Comparison of ENCODE assay signal across 9 cellular contexts in the genomic region with DNA sequence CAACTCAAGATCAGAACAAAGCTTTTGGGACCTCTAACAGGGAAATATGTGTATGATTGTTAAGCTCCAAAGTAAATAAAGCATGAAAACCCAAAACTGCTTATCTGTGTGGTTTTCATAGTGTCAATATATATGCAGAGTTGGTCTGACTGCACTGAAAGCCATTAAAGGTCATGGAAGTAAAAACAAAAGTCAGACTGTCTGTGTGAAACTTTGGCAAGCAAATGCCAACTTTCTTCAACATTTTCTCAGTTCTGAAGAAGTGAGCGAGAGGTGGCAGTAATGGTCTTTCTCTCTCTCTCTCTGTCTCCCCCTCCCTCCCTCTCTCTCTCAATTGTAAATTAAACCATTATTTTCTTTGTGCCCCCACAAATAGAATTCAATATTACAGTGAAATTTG.
DNase-seq lines count a peak whose midpoint lies in the region; ATAC-seq and TF ChIP-seq lines count a peak whose summit lies in the region.
"Had no signal": no experiment of that assay in that cellular context is flagged by ENCODE, and none has a peak within 500 bp of the region (broad histone marks: within the 10 kb centered on the region; RNA-seq: fewer than 3 reads in every experiment).

No MANE protein-coding gene starts in this region.

- H3K36me3 ChIP-seq in endodermal cell (ENCODE audit: control insufficient read depth, insufficient read depth, low read length): no peaks in the 10 kb centered on the region
- no peaks in the 10 kb centered on the region for H3K36me3 ChIP-seq in effector memory CD4-positive, alpha-beta T cell (ENCODE audit: control insufficient read depth, insufficient read depth, low read length)
- H3K36me3 ChIP-seq: neutrophil had no signal

- WGBS in endodermal cell (ENCODE audit: insufficient coverage in 1 of 2, insufficient read length in 1 of 2), 2 experiments: 40% methylated on average over 1 of the region's 1 CpG

- H3K4me1 ChIP-seq in endodermal cell (ENCODE audit: control insufficient read depth, insufficient read depth, low read length): peaks cover 4% of the 10 kb centered on the region
- H3K4me1 ChIP-seq in effector memory CD4-positive, alpha-beta T cell (ENCODE audit: control insufficient read depth, insufficient read depth, low read length, poor library complexity, severe bottlenecking): peaks cover 10% of the 10 kb centered on the region

- H3K27ac ChIP-seq in endodermal cell (ENCODE audit: low read depth, low read length): no peak overlapping the region
- no peak overlapping the region for H3K27ac ChIP-seq in effector memory CD4-positive, alpha-beta T cell (ENCODE audit: insufficient read depth, low read length, poor library complexity, severe bottlenecking)
- H3K27ac ChIP-seq: neutrophil had no signal

- no peaks in the 10 kb centered on the region for H3K9me3 ChIP-seq in endodermal cell (ENCODE audit: control insufficient read depth, low read length)
- H3K9me3 ChIP-seq in effector memory CD4-positive, alpha-beta T cell (ENCODE audit: control insufficient read depth, low read length): no peaks in the 10 kb centered on the region
- H3K9me3 ChIP-seq: neutrophil had no signal

- TF ChIP-seq CTCF in GM12874 (IDR thresholded peaks at IDR 0.05; ENCODE audit: insufficient read depth, low read depth, low read length): peak; percentile 23; the same call in 1 of the 2 replicates
- TF ChIP-seq CTCF in LNCaP clone FGC (IDR thresholded peaks at IDR 0.05; ENCODE audit: control insufficient read depth, extremely low read depth, insufficient read depth): peak; percentile 40
- peak; percentile 63 for TF ChIP-seq CTCF in endodermal cell (conservative IDR thresholded peaks at IDR 0.05)

- peak; percentile 71 for ATAC-seq in GM21619 (IDR thresholded peaks at IDR 0.05; ENCODE audit: unreplicated experiment)
- peak; percentile 84 for ATAC-seq in stimulated activated naive CD8-positive, alpha-beta T cell treated with anti-CD3 and anti-CD28 coated beads, Interleukin-15, Interleukin-2, amounts not matched to agents 100 U/mL and 50 U/mL, for 24 hours

- H3K9ac ChIP-seq in endodermal cell (ENCODE audit: extremely low read depth, low read length, poor library complexity, severe bottlenecking): no peak overlapping the region

- DNase-seq in LNCaP clone FGC (ENCODE audit: low read depth): no peak
- DNase-seq in endodermal cell: no peak
- DNase-seq in stimulated activated naive CD8-positive, alpha-beta T cell treated with anti-CD3 and anti-CD28 coated beads, Interleukin-15, Interleukin-2, amounts not matched to agents 100 U/mL and 50 U/mL, for 24 hours: no peak
- no peak for DNase-seq in effector memory CD4-positive, alpha-beta T cell
- no peak for DNase-seq in AML-193 (lab: John Stamatoyannopoulos, UW)
- no peak for DNase-seq in SKM-1 treated with dmso at 0.1 percent for 144 hours (lab: John Stamatoyannopoulos, UW; ENCODE audit: unreplicated experiment)

- no peaks in the 10 kb centered on the region for H3K27me3 ChIP-seq in endodermal cell (ENCODE audit: control insufficient read depth, insufficient read depth, low read length, poor library complexity, severe bottlenecking)
- H3K27me3 ChIP-seq in effector memory CD4-positive, alpha-beta T cell (replicated peaks; ENCODE audit: control insufficient read depth, insufficient read depth, low read length, poor library complexity, severe bottlenecking): no peaks in the 10 kb centered on the region
- H3K27me3 ChIP-seq: neutrophil had no signal

- no peaks in the 10 kb centered on the region for H3K36me3 Mint-ChIP-seq in endodermal cell (ENCODE audit: low read depth)

- H3K4me3 ChIP-seq in LNCaP clone FGC (ENCODE audit: low read depth, low read length) (no peak overlapping the region), endodermal cell (ENCODE audit: low read length) (no peak overlapping the region)
- H3K4me3 ChIP-seq in effector memory CD4-positive, alpha-beta T cell (ENCODE audit: insufficient read depth, low read depth, low read length, poor library complexity, severe bottlenecking): no peak overlapping the region

- no peaks in the 10 kb centered on the region for H3K27me3 Mint-ChIP-seq in endodermal cell (ENCODE audit: insufficient read depth)

- no peak overlapping the region for H3K4me3 Mint-ChIP-seq in endodermal cell

- peaks cover 25% of the 10 kb centered on the region for H3K4me1 Mint-ChIP-seq in endodermal cell

- no peak overlapping the region for H3K27ac Mint-ChIP-seq in endodermal cell

- no peaks in the 10 kb centered on the region for H3K9me3 Mint-ChIP-seq in endodermal cell
